8 cellular contexts compared by ENCODE assay signal in genomic region chr6:129598244-129599187, GRCh38.
DNase-seq lines count a peak whose midpoint lies in the region; ATAC-seq and TF ChIP-seq lines count a peak whose summit lies in the region.

No MANE protein-coding gene starts in this region.

- H3K36me3 ChIP-seq in gastrocnemius medialis, result no peaks in the 10 kb centered on the region

- peak; percentile 63 to 90 (median 84) for TF ChIP-seq CTCF in gastrocnemius medialis (IDR thresholded peaks at IDR 0.05 in 4 of 5, conservative IDR thresholded peaks at IDR 0.05 in 1 of 5)

- peaks cover 3 to 6% of the 10 kb centered on the region in 2 donors for H3K4me1 ChIP-seq in gastrocnemius medialis

- H3K27ac ChIP-seq in gastrocnemius medialis, result peak overlapping the region in 1 of 4 donors; percentile 25

- intact Hi-C loops in left ventricle myocardium superior (cut with micrococcal nuclease) (loop anchor here (5.0 kb wide), 2 partner anchors 134 to 424 kb away; no protein-coding TSS in a partner anchor), gastrocnemius medialis (cut with DNase I; ENCODE audit: low total_unique reads) (loop anchor here (1.0 to 2.0 kb wide), 2 partner anchors 132 to 422 kb away; no protein-coding TSS in a partner anchor)

- H3K4me3 ChIP-seq in gastrocnemius medialis, result no peak overlapping the region

- no peaks in the 10 kb centered on the region for H3K9me3 ChIP-seq in gastrocnemius medialis

- DNase-seq in D341Med (ENCODE audit: low spot score) (peak; percentile 60), GM19240 (ENCODE audit: insufficient read length, low spot score) (peak; percentile 29), NCI-H524 (lab: John Stamatoyannopoulos, UW) (peak; percentile 43 to 82), amniotic stem cell (lab: John Stamatoyannopoulos, UW) (peak; percentile 45), left ventricle myocardium superior (no peak), gastrocnemius medialis (no peak), cerebellar nuclear complex (lab: John Stamatoyannopoulos, UW) (no peak)

- H3K27me3 ChIP-seq in gastrocnemius medialis, result no peaks in the 10 kb centered on the region

- TF ChIP-seq POLR2A in gastrocnemius medialis (IDR thresholded peaks at IDR 0.05), result no peak

- in situ Hi-C loops in gastrocnemius medialis (cut with MboI; ENCODE audit: low sequenced_read_pairs in 4 of 4), result loop anchor here (5.0 to 10.0 kb wide), 4 partner anchors 129 to 426 kb away; no protein-coding TSS in a partner anchor

- ATAC-seq in HG03439 (IDR thresholded peaks at IDR 0.05; ENCODE audit: unreplicated experiment) (peak; percentile 73), left ventricle myocardium superior (peak; percentile 50), gastrocnemius medialis (peak; percentile 74 to 91)

Comparison
In these comparisons a context has a peak if more than half of its experiments do, and no peak if none do; other contexts are left out.
1. DNase-seq: peak in D341Med (single experiment), GM19240 (single experiment), NCI-H524 (2 of 2) and amniotic stem cell (single experiment); none in left ventricle myocardium superior (single experiment), gastrocnemius medialis (0 of 2) and cerebellar nuclear complex (0 of 2).
2. Peak in every context shown above with its lines, with median percentiles within 50 percentile points of each other: ATAC-seq.